ENCODE assay signal across 12 cellular contexts in genomic region chr9:99353408-99353807, GRCh38.
DNase-seq lines count a peak whose midpoint lies in the region; ATAC-seq and TF ChIP-seq lines count a peak whose summit lies in the region.
"Had no signal": no experiment of that assay in that cellular context is flagged by ENCODE, and none has a peak within 500 bp of the region (broad histone marks: within the 10 kb centered on the region; RNA-seq: fewer than 3 reads in every experiment).

No MANE protein-coding gene starts in this region.

- no peaks in the 10 kb centered on the region for H3K36me3 Mint-ChIP-seq in chondrocyte (ENCODE audit: low read depth)
- no peaks in the 10 kb centered on the region for H3K36me3 Mint-ChIP-seq in activated naive CD4-positive, alpha-beta T cell treated with anti-CD3 and anti-CD28 coated beads, Interleukin-2, amount 50 U/mL, for 72 hours

- no peak for ATAC-seq in HG02798 (IDR thresholded peaks at IDR 0.05; ENCODE audit: poor library complexity, unreplicated experiment)
- no peak for ATAC-seq in activated naive CD4-positive, alpha-beta T cell treated with anti-CD3 and anti-CD28 coated beads, Interleukin-2, amount 50 U/mL, for 72 hours
- ATAC-seq: stimulated activated naive CD8-positive, alpha-beta T cell treated with anti-CD3 and anti-CD28 coated beads, Interleukin-15, Interleukin-2, amounts not matched to agents 100 U/mL and 50 U/mL, for 24 hours had no signal

- H3K36me3 ChIP-seq in mesenchymal stem cell (ENCODE audit: control insufficient read depth in 1 of 2, insufficient read depth in 2 of 2, low read depth in 1 of 2, low read length in 2 of 2): no peaks in the 10 kb centered on the region
- H3K36me3 ChIP-seq in vagina: no peaks in the 10 kb centered on the region

- no peak overlapping the region for H3K4me3 Mint-ChIP-seq in chondrocyte (ENCODE audit: unreplicated experiment)

- H3K4me2 ChIP-seq in mesenchymal stem cell (ENCODE audit: low read length, poor library complexity, severe bottlenecking): no peak overlapping the region

- no peak overlapping the region for H2BK12ac ChIP-seq in mesenchymal stem cell (ENCODE audit: low read length in 2 of 2)

- H3K18ac ChIP-seq in mesenchymal stem cell (ENCODE audit: low read depth in 1 of 2, low read length in 2 of 2): peak overlapping the region; percentile 62 to 77

- H3K27ac Mint-ChIP-seq in chondrocyte (ENCODE audit: unreplicated experiment): peak overlapping the region; percentile 23
- no peak overlapping the region for H3K27ac Mint-ChIP-seq in activated naive CD4-positive, alpha-beta T cell treated with anti-CD3 and anti-CD28 coated beads, Interleukin-2, amount 50 U/mL, for 72 hours

- H3K27me3 Mint-ChIP-seq in chondrocyte (ENCODE audit: low read depth): no peaks in the 10 kb centered on the region

- H3K9me3 Mint-ChIP-seq in chondrocyte (ENCODE audit: low read depth): no peaks in the 10 kb centered on the region
- no peaks in the 10 kb centered on the region for H3K9me3 Mint-ChIP-seq in activated naive CD4-positive, alpha-beta T cell treated with anti-CD3 and anti-CD28 coated beads, Interleukin-2, amount 50 U/mL, for 72 hours

- intact Hi-C loops in vagina (cut with DNase I): no loop called here

- H2AFZ ChIP-seq in mesenchymal stem cell (ENCODE audit: low read depth, low read length): no peak overlapping the region

- no peaks in the 10 kb centered on the region for H3K9me3 ChIP-seq in mesenchymal stem cell (ENCODE audit: control insufficient read depth, low read length)
- H3K9me3 ChIP-seq in vagina: no peaks in the 10 kb centered on the region

- H3K4me3 ChIP-seq in mesenchymal stem cell (ENCODE audit: insufficient read depth in 1 of 2, low read depth in 1 of 2, low read length in 2 of 2) (peak overlapping the region in 1 of 2 experiments; percentile 1), vagina (no peak overlapping the region)

- H3K14ac ChIP-seq in mesenchymal stem cell (ENCODE audit: low read length in 2 of 2): no peak overlapping the region

- H3K4me1 Mint-ChIP-seq in chondrocyte (ENCODE audit: low read depth): peaks cover 7% of the 10 kb centered on the region

- H3K27me3 ChIP-seq in mesenchymal stem cell (ENCODE audit: control insufficient read depth in 1 of 2, insufficient read depth in 1 of 2, low read length in 2 of 2) (peaks cover 0 to under 1% of the 10 kb centered on the region in 2 experiments), vagina (no peaks in the 10 kb centered on the region)

- no peak overlapping the region for H2BK120ac ChIP-seq in mesenchymal stem cell (ENCODE audit: low read depth, low read length)

- H3K4ac ChIP-seq in mesenchymal stem cell (ENCODE audit: low read depth in 1 of 2, low read length in 2 of 2): no peak overlapping the region

- DNase-seq in HT1080 (ENCODE audit: low read depth): peak; percentile 41
- DNase-seq in chondrocyte (ENCODE audit: low spot score): no peak
- peak; percentile 97 for DNase-seq in mesenchymal stem cell
- peak in 1 of 2 donors; percentile 95 for DNase-seq in vagina (ENCODE audit: extremely low spot score in 2 of 2)
- DNase-seq in stimulated activated CD4-positive, alpha-beta T cell treated with anti-CD3 and anti-CD28 coated beads, Interleukin-1b, Interleukin-23, amount 100 ng/mL, for 48 hours: no peak
- DNase-seq in activated naive CD4-positive, alpha-beta T cell treated with anti-CD3 and anti-CD28 coated beads, Interleukin-2, amount 50 U/mL, for 72 hours (ENCODE audit: low spot score in 2 of 2): no peak
- DNase-seq: activated CD4-positive, alpha-beta T cell treated with anti-CD3 and anti-CD28 coated beads, Interleukin-2, amount 50 U/mL, for 1 hour; activated effector memory CD4-positive, alpha-beta T cell treated with anti-CD3 and anti-CD28 coated beads, Interleukin-2, amount 50 U/mL, for 16 hours; left cardiac atrium; stimulated activated CD4-positive, alpha-beta T cell treated with anti-CD3 and anti-CD28 coated beads, Interleukin-4, amount 100 ng/mL, for 4 hours; stimulated activated naive CD8-positive, alpha-beta T cell treated with anti-CD3 and anti-CD28 coated beads, Interleukin-15, Interleukin-2, amounts not matched to agents 100 U/mL and 50 U/mL, for 24 hours had no signal

- peak overlapping the region; percentile 13 for H4K8ac ChIP-seq in mesenchymal stem cell (ENCODE audit: low read length)

- no peak overlapping the region for H2AK5ac ChIP-seq in mesenchymal stem cell (ENCODE audit: low read length, severe bottlenecking)

- no peaks in the 10 kb centered on the region for H3K79me1 ChIP-seq in mesenchymal stem cell (replicated peaks; ENCODE audit: low read length, poor library complexity, severe bottlenecking)

- H3K27ac ChIP-seq in mesenchymal stem cell (ENCODE audit: low read length, poor library complexity, severe bottlenecking) (no peak overlapping the region), vagina (peak overlapping the region; percentile 85)

- no peak overlapping the region for H4K91ac ChIP-seq in mesenchymal stem cell (ENCODE audit: low read length)

- peak overlapping the region; percentile 82 for H3K9ac ChIP-seq in mesenchymal stem cell (ENCODE audit: low read length)

- no peak overlapping the region for H3K23ac ChIP-seq in mesenchymal stem cell (ENCODE audit: low read length in 2 of 2)

- TF ChIP-seq CTCF in chondrocyte (IDR thresholded peaks at IDR 0.05) (no peak), vagina (IDR thresholded peaks at IDR 0.05) (no peak)

- no peaks in the 10 kb centered on the region for H3K4me1 ChIP-seq in mesenchymal stem cell (ENCODE audit: control insufficient read depth, insufficient read depth, low read depth, low read length)
- H3K4me1 ChIP-seq in vagina: peaks cover 20% of the 10 kb centered on the region

- WGBS in mesenchymal stem cell: 53% methylated on average over 4 of the region's 5 CpGs

- TF ChIP-seq POLR2A in vagina (IDR thresholded peaks at IDR 0.05): no peak

- peak overlapping the region; percentile 70 for H2BK15ac ChIP-seq in mesenchymal stem cell (ENCODE audit: low read depth, poor library complexity, severe bottlenecking)

- no peak overlapping the region for H2BK5ac ChIP-seq in mesenchymal stem cell (ENCODE audit: low read depth, low read length, poor library complexity, severe bottlenecking)

Comparison
In these comparisons a context has a peak if more than half of its experiments do, and no peak if none do; other contexts are left out.
1. DNase-seq: peak in HT1080 (single experiment) and mesenchymal stem cell (single experiment); none in chondrocyte (single experiment), stimulated activated CD4-positive, alpha-beta T cell treated with anti-CD3 and anti-CD28 coated beads, Interleukin-1b, Interleukin-23, amount 100 ng/mL, for 48 hours (single experiment) and activated naive CD4-positive, alpha-beta T cell treated with anti-CD3 and anti-CD28 coated beads, Interleukin-2, amount 50 U/mL, for 72 hours (0 of 2).